In the genomic region with DNA sequence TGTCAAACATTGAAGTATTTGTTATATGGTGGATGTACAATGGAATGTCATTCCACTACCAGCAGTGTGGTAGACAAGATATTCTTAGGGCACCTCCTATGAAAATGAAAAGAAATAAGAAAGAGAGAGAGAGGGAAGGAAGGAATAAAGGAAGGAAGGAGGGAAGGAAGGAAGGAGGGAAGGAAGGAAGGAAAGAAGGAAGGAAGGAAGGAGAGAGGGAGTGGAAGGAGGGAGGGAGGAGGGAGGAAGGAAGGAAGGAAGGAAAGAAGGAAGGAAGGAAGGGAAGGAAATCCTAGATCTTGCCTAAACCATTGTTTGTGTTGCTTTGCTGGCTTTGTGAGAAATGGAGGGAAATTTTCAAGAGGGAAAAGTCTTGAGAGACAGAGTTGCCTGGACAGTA, we compare ENCODE assay signal across 2 cellular contexts.
TF ChIP-seq lines count a peak whose summit lies in the region.

No MANE protein-coding gene starts in this region.

TF ChIP-seq in HepG2, 621 proteins besides CTCF, POLR2A, EP300 and RAD21:
- no peak for TF ChIP-seq BRCA1 (CRISPR knock-in tag; IDR thresholded peaks at IDR 0.05)
- TF ChIP-seq TBL1XR1 (IDR thresholded peaks at IDR 0.05; ENCODE audit: borderline replicate concordance, low read length, partially characterized antibody): no peak
- TF ChIP-seq ZNF879 (CRISPR knock-in tag; IDR thresholded peaks at IDR 0.05): no peak
- no peak for TF ChIP-seq NCOR1 (IDR thresholded peaks at IDR 0.05; ENCODE audit: borderline replicate concordance, low read length)
- TF ChIP-seq ETV5 (CRISPR knock-in tag; IDR thresholded peaks at IDR 0.05; ENCODE audit: borderline replicate concordance): no peak
- 0 out of 2 replicates have a peak, but pooled peaks have one; percentile 41 for TF ChIP-seq PLRG1 (conservative IDR thresholded peaks at IDR 0.05)
- TF ChIP-seq PCBP2 (optimal IDR thresholded peaks at IDR 0.05; ENCODE audit: low read depth, low read length, poor library complexity, severe bottlenecking): peak; percentile 83
- no peak for TF ChIP-seq ZSCAN21 (CRISPR knock-in tag; IDR thresholded peaks at IDR 0.05; ENCODE audit: borderline replicate concordance)
- no peak for TF ChIP-seq TCF7 (IDR thresholded peaks at IDR 0.05; ENCODE audit: low read depth)
- TF ChIP-seq MIER3 (CRISPR knock-in tag; IDR thresholded peaks at IDR 0.05; ENCODE audit: borderline replicate concordance): no peak
- TF ChIP-seq ZBTB3 (CRISPR knock-in tag; IDR thresholded peaks at IDR 0.05; ENCODE audit: borderline replicate concordance, low read depth): no peak
- TF ChIP-seq TCF12 (IDR thresholded peaks at IDR 0.05): no peak
- TF ChIP-seq TCF12 (CRISPR knock-in tag; IDR thresholded peaks at IDR 0.05): no peak
- no peak for TF ChIP-seq ZNF33A (CRISPR knock-in tag; IDR thresholded peaks at IDR 0.05; ENCODE audit: borderline replicate concordance)
- no peak for TF ChIP-seq ZFYVE20 (CRISPR knock-in tag; IDR thresholded peaks at IDR 0.05; ENCODE audit: borderline replicate concordance, low read depth)
- TF ChIP-seq KDM6A (CRISPR knock-in tag; IDR thresholded peaks at IDR 0.05; ENCODE audit: low read depth): no peak
- TF ChIP-seq ZBTB8A (CRISPR knock-in tag; IDR thresholded peaks at IDR 0.05; ENCODE audit: borderline replicate concordance, low read depth): no peak
- no peak for TF ChIP-seq ZNF451 (CRISPR knock-in tag; IDR thresholded peaks at IDR 0.05)
- TF ChIP-seq, protein P1, sequence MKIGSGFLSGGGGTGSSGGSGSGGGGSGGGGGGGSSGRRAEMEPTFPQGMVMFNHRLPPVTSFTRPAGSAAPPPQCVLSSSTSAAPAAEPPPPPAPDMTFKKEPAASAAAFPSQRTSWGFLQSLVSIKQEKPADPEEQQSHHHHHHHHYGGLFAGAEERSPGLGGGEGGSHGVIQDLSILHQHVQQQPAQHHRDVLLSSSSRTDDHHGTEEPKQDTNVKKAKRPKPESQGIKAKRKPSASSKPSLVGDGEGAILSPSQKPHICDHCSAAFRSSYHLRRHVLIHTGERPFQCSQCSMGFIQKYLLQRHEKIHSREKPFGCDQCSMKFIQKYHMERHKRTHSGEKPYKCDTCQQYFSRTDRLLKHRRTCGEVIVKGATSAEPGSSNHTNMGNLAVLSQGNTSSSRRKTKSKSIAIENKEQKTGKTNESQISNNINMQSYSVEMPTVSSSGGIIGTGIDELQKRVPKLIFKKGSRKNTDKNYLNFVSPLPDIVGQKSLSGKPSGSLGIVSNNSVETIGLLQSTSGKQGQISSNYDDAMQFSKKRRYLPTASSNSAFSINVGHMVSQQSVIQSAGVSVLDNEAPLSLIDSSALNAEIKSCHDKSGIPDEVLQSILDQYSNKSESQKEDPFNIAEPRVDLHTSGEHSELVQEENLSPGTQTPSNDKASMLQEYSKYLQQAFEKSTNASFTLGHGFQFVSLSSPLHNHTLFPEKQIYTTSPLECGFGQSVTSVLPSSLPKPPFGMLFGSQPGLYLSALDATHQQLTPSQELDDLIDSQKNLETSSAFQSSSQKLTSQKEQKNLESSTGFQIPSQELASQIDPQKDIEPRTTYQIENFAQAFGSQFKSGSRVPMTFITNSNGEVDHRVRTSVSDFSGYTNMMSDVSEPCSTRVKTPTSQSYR (CRISPR knock-in tag; IDR thresholded peaks at IDR 0.05; ENCODE audit: borderline replicate concordance): no peak

TF ChIP-seq in K562, 482 proteins besides CTCF, POLR2A, EP300 and RAD21:
- TF ChIP-seq ZNF512 (tag; IDR thresholded peaks at IDR 0.05): 0 out of 2 replicates have a peak, but pooled peaks have one; percentile 24
- TF ChIP-seq ZNF280B (CRISPR knock-in tag; IDR thresholded peaks at IDR 0.05): no peak
